Comparison of ENCODE assay signal across 8 cellular contexts in the genomic region with DNA sequence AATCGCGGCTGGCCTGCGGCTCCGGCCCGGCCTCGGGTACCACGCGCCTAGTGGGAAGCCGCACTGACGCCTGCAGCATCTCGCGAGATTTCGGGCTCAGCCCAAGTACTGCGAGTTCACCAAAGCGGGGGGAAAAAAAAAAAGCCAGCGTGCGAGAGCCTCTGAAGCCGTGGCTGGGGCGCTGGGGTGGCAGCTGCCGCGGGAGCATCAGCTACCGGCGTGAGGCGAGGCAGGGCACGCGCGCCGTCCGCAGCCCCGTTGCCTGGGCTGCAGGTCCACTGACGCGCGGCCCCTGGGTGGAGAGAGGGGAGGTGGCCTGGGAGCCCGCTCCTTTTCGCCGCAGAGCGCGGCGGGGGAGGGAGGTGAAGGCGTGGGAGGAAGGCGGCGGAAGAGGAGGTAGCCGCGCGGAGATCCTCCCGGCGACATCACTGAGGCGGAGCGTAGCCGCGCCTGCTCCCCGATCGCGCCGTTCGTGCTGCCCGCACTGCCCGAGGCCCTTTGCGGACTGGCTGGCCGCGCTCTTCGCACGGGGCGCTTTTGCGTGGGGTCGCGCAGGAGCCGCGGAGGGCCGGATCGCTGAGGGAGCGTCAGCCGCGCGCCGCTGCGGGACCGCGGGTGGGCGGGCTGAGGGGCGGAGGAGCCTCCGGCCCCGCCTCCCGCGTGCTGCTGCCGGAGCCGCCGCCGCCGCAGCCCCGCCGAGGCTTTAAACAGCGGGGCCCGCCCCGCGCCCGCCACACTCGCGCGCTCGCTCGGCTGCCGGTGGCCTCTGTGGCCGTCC. TPM values are rescaled to one million over a fixed set of nuclear protein-coding genes. Genes with fewer than 3 reads are reported as not detected.
DNase-seq lines count a peak whose midpoint lies in the region; ATAC-seq and TF ChIP-seq lines count a peak whose summit lies in the region.

Gene SLC12A2, plus strand, starts transcription at position 734 of the 778 bp plus-strand sequence. CDS start 189 bp downstream, outside the sequence.

- POLR2A ChIA-PET in activated CD4-positive, alpha-beta memory T cell treated with anti-CD3 and anti-CD28 coated beads, Interleukin-2, amount 10 ng/mL, durations not matched to agents 7 days and 5 days (lab: Charles Lee): interaction anchor here (0.9 to 3.1 kb wide), 10 partner anchors 9 to 1305 kb away, joined by 3 to 17 read pairs (median 3); no protein-coding TSS in a partner anchor

- CTCF ChIA-PET in activated CD4-positive, alpha-beta memory T cell treated with anti-CD3 and anti-CD28 coated beads, Interleukin-2, amount 10 ng/mL, durations not matched to agents 7 days and 5 days (lab: Charles Lee): interaction anchor here (1.0 kb wide), 2 partner anchors 176 to 185 kb away, joined by 3 to 4 read pairs; no protein-coding TSS in a partner anchor

- H3K4me3 ChIP-seq in CD4-positive, CD25-positive, alpha-beta regulatory T cell (ENCODE audit: low read depth, low read length): peak within 1 kb of the TSS; percentile 97
- H3K4me3 ChIP-seq in duodenal mucosa (ENCODE audit: low read depth in 1 of 2, low read length in 2 of 2) (peak within 1 kb of the TSS; percentile 93 to 94), lower leg skin (ENCODE audit: low read depth, poor library complexity, severe bottlenecking) (peak within 1 kb of the TSS; percentile 82)

- peak within 1 kb of the TSS; percentile 81 to 89 for H3K9ac ChIP-seq in duodenal mucosa (ENCODE audit: low read depth in 1 of 2, low read length in 2 of 2)

- peak within 1 kb of the TSS; percentile 93 for H3K27ac ChIP-seq in CD4-positive, CD25-positive, alpha-beta regulatory T cell (ENCODE audit: insufficient read depth, low read length, poor library complexity, severe bottlenecking)
- H3K27ac ChIP-seq in duodenal mucosa (ENCODE audit: low read depth, low read length): peak within 1 kb of the TSS; percentile 96

- intact Hi-C loops in lower leg skin (cut with DNase I; ENCODE audit: low total_unique reads): no loop called here

- H3K9me3 Mint-ChIP-seq in CD4-positive, CD25-positive, alpha-beta regulatory T cell: peaks cover 0 to 1% (median 0%) of the 10 kb centered on the region in 7 donors
- H3K9me3 Mint-ChIP-seq in activated CD4-positive, alpha-beta memory T cell treated with anti-CD3 and anti-CD28 coated beads, Interleukin-2, amount 10 ng/mL, durations not matched to agents 7 days and 5 days: no peaks in the 10 kb centered on the region

- no peaks in the 10 kb centered on the region for H3K36me3 ChIP-seq in CD4-positive, CD25-positive, alpha-beta regulatory T cell (ENCODE audit: control insufficient read depth, insufficient read depth, low read length)
- no peaks in the 10 kb centered on the region for H3K36me3 ChIP-seq in duodenal mucosa (ENCODE audit: control insufficient read depth in 1 of 2, insufficient read depth in 2 of 2, low read length in 2 of 2)

- peak; percentile 88 to 97 (median 97) for DNase-seq in CD4-positive, CD25-positive, alpha-beta regulatory T cell
- peak; percentile 58 for DNase-seq in NCI-H82 treated with DMSO at 0.1 percent for 48 hours (lab: John Stamatoyannopoulos, UW; ENCODE audit: unreplicated experiment)
- DNase-seq in activated CD4-positive, alpha-beta memory T cell treated with anti-CD3 and anti-CD28 coated beads, Interleukin-2, amount 10 ng/mL, durations not matched to agents 7 days and 5 days: peak; percentile 91
- DNase-seq in lower leg skin (ENCODE audit: low spot score in 2 of 2): peak; percentile 89 to 97
- DNase-seq in stimulated activated CD4-positive, alpha-beta T cell treated with anti-CD3 and anti-CD28 coated beads, Interleukin-4, amount 100 ng/mL, for 4 hours: peak; percentile 81 to 90

- no peaks in the 10 kb centered on the region for H3K27me3 Mint-ChIP-seq in CD4-positive, CD25-positive, alpha-beta regulatory T cell
- no peaks in the 10 kb centered on the region for H3K27me3 Mint-ChIP-seq in activated CD4-positive, alpha-beta memory T cell treated with anti-CD3 and anti-CD28 coated beads, Interleukin-2, amount 10 ng/mL, durations not matched to agents 7 days and 5 days

- H3K36me3 Mint-ChIP-seq in CD4-positive, CD25-positive, alpha-beta regulatory T cell: no peaks in the 10 kb centered on the region
- H3K36me3 Mint-ChIP-seq in activated CD4-positive, alpha-beta memory T cell treated with anti-CD3 and anti-CD28 coated beads, Interleukin-2, amount 10 ng/mL, durations not matched to agents 7 days and 5 days (ENCODE audit: low read depth): peaks cover 20% of the 10 kb centered on the region

- H3K27ac Mint-ChIP-seq in CD4-positive, CD25-positive, alpha-beta regulatory T cell: peak within 1 kb of the TSS; percentile 67 to 95 (median 94)
- H3K27ac Mint-ChIP-seq in activated CD4-positive, alpha-beta memory T cell treated with anti-CD3 and anti-CD28 coated beads, Interleukin-2, amount 10 ng/mL, durations not matched to agents 7 days and 5 days: peak within 1 kb of the TSS; percentile 80

- H3K9me3 ChIP-seq in CD4-positive, CD25-positive, alpha-beta regulatory T cell (ENCODE audit: control insufficient read depth in 2 of 2, low read length in 2 of 2): no peaks in the 10 kb centered on the region
- H3K9me3 ChIP-seq in duodenal mucosa (ENCODE audit: control insufficient read depth in 1 of 2, low read length in 2 of 2): no peaks in the 10 kb centered on the region

- ATAC-seq in CD4-positive, CD25-positive, alpha-beta regulatory T cell (ENCODE audit: low read depth in 2 of 2): peak; percentile 73 to 74
- peak; percentile 52 for ATAC-seq in GM19438 (IDR thresholded peaks at IDR 0.05; ENCODE audit: low read depth, unreplicated experiment)
- peak; percentile 67 for ATAC-seq in HG03571 (IDR thresholded peaks at IDR 0.05; ENCODE audit: unreplicated experiment)

- H3K27me3 ChIP-seq in CD4-positive, CD25-positive, alpha-beta regulatory T cell (ENCODE audit: control insufficient read depth, insufficient read depth, low read length): no peaks in the 10 kb centered on the region
- H3K27me3 ChIP-seq in duodenal mucosa (ENCODE audit: control insufficient read depth in 1 of 2, insufficient read depth in 2 of 2, low read length in 2 of 2): no peaks in the 10 kb centered on the region

- TF ChIP-seq CTCF in lower leg skin (IDR thresholded peaks at IDR 0.05): no peak

- no peak for TF ChIP-seq POLR2A in lower leg skin (IDR thresholded peaks at IDR 0.05)

- peaks cover 52 to 74% (median 64%) of the 10 kb centered on the region in 4 donors for H3K4me1 Mint-ChIP-seq in CD4-positive, CD25-positive, alpha-beta regulatory T cell
- H3K4me1 Mint-ChIP-seq in activated CD4-positive, alpha-beta memory T cell treated with anti-CD3 and anti-CD28 coated beads, Interleukin-2, amount 10 ng/mL, durations not matched to agents 7 days and 5 days: peaks cover 61% of the 10 kb centered on the region

- H3K4me3 Mint-ChIP-seq in CD4-positive, CD25-positive, alpha-beta regulatory T cell: peak within 1 kb of the TSS; percentile 92 to 95 (median 93)
- peak within 1 kb of the TSS; percentile 90 for H3K4me3 Mint-ChIP-seq in activated CD4-positive, alpha-beta memory T cell treated with anti-CD3 and anti-CD28 coated beads, Interleukin-2, amount 10 ng/mL, durations not matched to agents 7 days and 5 days

- WGBS in lower leg skin, 2 donors: 0% methylated on average over 38 to 59 of the region's 104 CpGs

- peaks cover 38% of the 10 kb centered on the region for H3K4me1 ChIP-seq in CD4-positive, CD25-positive, alpha-beta regulatory T cell (ENCODE audit: control insufficient read depth, insufficient read depth, low read length, poor library complexity, severe bottlenecking)
- H3K4me1 ChIP-seq in duodenal mucosa (ENCODE audit: control insufficient read depth in 1 of 2, insufficient read depth in 2 of 2, low read length in 2 of 2): peaks cover 33 to 36% of the 10 kb centered on the region in 2 donors

RNA-seq across cellular contexts. Expression of gene SLC12A2, which starts in this region (rescaled TPM):
- 16.8 TPM for total RNA-seq in CD4-positive, CD25-positive, alpha-beta regulatory T cell
- polyA plus RNA-seq in CD4-positive, CD25-positive, alpha-beta regulatory T cell: 1 to 10 TPM; 3.3 to 6.0 (median 4.7) TPM
- total RNA-seq in activated CD4-positive, alpha-beta memory T cell treated with anti-CD3 and anti-CD28 coated beads, Interleukin-2, amount 10 ng/mL, durations not matched to agents 7 days and 5 days: 10 to 100 TPM; 14.6 to 14.8 TPM
- 100 to 1,000 TPM in 2 of 4 donors, 10 to 100 TPM in 2; 61.2 to 267 (median 172) TPM for total RNA-seq in lower leg skin

Comparison
In these comparisons a context has a peak if more than half of its experiments do, and no peak if none do; other contexts are left out.
1. Peak in every context shown above with its lines: DNase-seq, ATAC-seq, H3K4me3 ChIP-seq and H3K27ac ChIP-seq.